Comparison of ENCODE assay signal across 8 cellular contexts in genomic region chr17:44775136-44775837, GRCh38. TPM values are rescaled to one million over a fixed set of nuclear protein-coding genes. Genes with fewer than 3 reads are reported as not detected.
DNase-seq lines count a peak whose midpoint lies in the region; ATAC-seq and TF ChIP-seq lines count a peak whose summit lies in the region.

No MANE protein-coding gene starts in this region.

- H3K4me3 ChIP-seq in KMS-11 (IDR thresholded peaks at IDR 0.05; ENCODE audit: insufficient read depth, low read depth, low read length) (no peak overlapping the region), Panc1 (ENCODE audit: low read depth in 2 of 2, low read length in 2 of 2) (peak overlapping the region; percentile 58 to 65)

- H3K4me1 ChIP-seq in KMS-11 (ENCODE audit: low read depth, poor library complexity, severe bottlenecking): peaks cover 22% of the 10 kb centered on the region
- peaks cover 3% of the 10 kb centered on the region for H3K4me1 ChIP-seq in Panc1 (ENCODE audit: control insufficient read depth, insufficient read depth, low read length)

- BruUV-seq in Panc1 (replicated peaks; lab: Mats Ljungman, UMichigan): no TSS peak

- H3K4me2 ChIP-seq in KMS-11: peak overlapping the region; percentile 78

- H3K4me3 Mint-ChIP-seq in activated T-helper 17 cell treated with anti-CD3 and anti-CD28 coated beads, Interleukin-2, amount 50 U/mL, for 72 hours: peak overlapping the region; percentile 81
- H3K4me3 Mint-ChIP-seq in nephron progenitor cell: peak overlapping the region; percentile 83
- H3K4me3 Mint-ChIP-seq in stimulated activated naive CD8-positive, alpha-beta T cell treated with anti-CD3 and anti-CD28 coated beads, Interleukin-15, amount 100 ng/mL, for 72 hours: peak overlapping the region; percentile 84 to 94

- H3K79me2 ChIP-seq in KMS-11 (ENCODE audit: insufficient read depth, low read depth): no peaks in the 10 kb centered on the region

- H2AFZ ChIP-seq in KMS-11 (ENCODE audit: low read depth): peak overlapping the region; percentile 96

- no peaks in the 10 kb centered on the region for H3K27me3 Mint-ChIP-seq in activated T-helper 17 cell treated with anti-CD3 and anti-CD28 coated beads, Interleukin-2, amount 50 U/mL, for 72 hours
- peaks cover 34% of the 10 kb centered on the region for H3K27me3 Mint-ChIP-seq in nephron progenitor cell (ENCODE audit: low read depth, poor library complexity)
- peaks cover 37% of the 10 kb centered on the region for H3K27me3 Mint-ChIP-seq in stimulated activated naive CD8-positive, alpha-beta T cell treated with anti-CD3 and anti-CD28 coated beads, Interleukin-15, amount 100 ng/mL, for 72 hours

- no peaks in the 10 kb centered on the region for H3K36me3 ChIP-seq in KMS-11 (ENCODE audit: insufficient read depth)
- H3K36me3 ChIP-seq in Panc1 (ENCODE audit: control insufficient read depth, insufficient read depth, low read length): no peaks in the 10 kb centered on the region

- in situ Hi-C loops in Panc1 (cut with HindIII; ENCODE audit: low pct_unique_long_range_greater_than_20kb, low sequenced_read_pairs): no loop called here

- DNase-seq in DMS53 treated with DMSO at 0.1 percent for 48 hours (lab: John Stamatoyannopoulos, UW; ENCODE audit: unreplicated experiment) (peak; percentile 98), Panc1 (ENCODE audit: low read depth, low spot score) (no peak), fibroblast of peridontal ligament (ENCODE audit: extremely low read depth) (peak; percentile 95), nephron progenitor cell (peak; percentile 100)
- DNase-seq in stimulated activated naive CD8-positive, alpha-beta T cell treated with anti-CD3 and anti-CD28 coated beads, Interleukin-15, amount 100 ng/mL, for 72 hours: peak; percentile 93 to 95

- CTCF ChIA-PET in Panc1 (lab: Charles Lee): interaction anchor here (0.5 to 0.7 kb wide), 4 partner anchors 19 to 95 kb away, joined by 4 to 8 read pairs (median 5); no protein-coding TSS in a partner anchor

- H3K9ac ChIP-seq in KMS-11: peak overlapping the region; percentile 80

- H3K4me1 Mint-ChIP-seq in activated T-helper 17 cell treated with anti-CD3 and anti-CD28 coated beads, Interleukin-2, amount 50 U/mL, for 72 hours: no peaks in the 10 kb centered on the region
- peaks cover 8% of the 10 kb centered on the region for H3K4me1 Mint-ChIP-seq in nephron progenitor cell
- H3K4me1 Mint-ChIP-seq in stimulated activated naive CD8-positive, alpha-beta T cell treated with anti-CD3 and anti-CD28 coated beads, Interleukin-15, amount 100 ng/mL, for 72 hours: peaks cover 39% of the 10 kb centered on the region

- intact Hi-C loops in Panc1 (cut with micrococcal nuclease; ENCODE audit: unreplicated experiment): loop anchor here (5.0 kb wide), 1 partner anchor 92 kb away; no protein-coding TSS in a partner anchor

- POLR2A ChIA-PET in Panc1 (lab: Charles Lee): no interaction called here

- no peaks in the 10 kb centered on the region for H4K20me1 ChIP-seq in KMS-11 (ENCODE audit: insufficient read depth)

- no peak overlapping the region for H3K27ac Mint-ChIP-seq in activated T-helper 17 cell treated with anti-CD3 and anti-CD28 coated beads, Interleukin-2, amount 50 U/mL, for 72 hours
- H3K27ac Mint-ChIP-seq in nephron progenitor cell: no peak overlapping the region
- no peak overlapping the region for H3K27ac Mint-ChIP-seq in stimulated activated naive CD8-positive, alpha-beta T cell treated with anti-CD3 and anti-CD28 coated beads, Interleukin-15, amount 100 ng/mL, for 72 hours

- no peaks in the 10 kb centered on the region for H3K36me3 Mint-ChIP-seq in activated T-helper 17 cell treated with anti-CD3 and anti-CD28 coated beads, Interleukin-2, amount 50 U/mL, for 72 hours (ENCODE audit: low read depth)
- no peaks in the 10 kb centered on the region for H3K36me3 Mint-ChIP-seq in nephron progenitor cell (ENCODE audit: low read depth)

- TF ChIP-seq CTCF in KMS-11 (conservative IDR thresholded peaks at IDR 0.05; ENCODE audit: low read depth, low read length) (peak; percentile 53), Panc1 (IDR thresholded peaks at IDR 0.05) (peak; percentile 25), nephron progenitor cell (IDR thresholded peaks at IDR 0.05) (peak; percentile 23)

- H3K9me3 Mint-ChIP-seq in activated T-helper 17 cell treated with anti-CD3 and anti-CD28 coated beads, Interleukin-2, amount 50 U/mL, for 72 hours: no peaks in the 10 kb centered on the region
- H3K9me3 Mint-ChIP-seq in nephron progenitor cell: no peaks in the 10 kb centered on the region
- H3K9me3 Mint-ChIP-seq in stimulated activated naive CD8-positive, alpha-beta T cell treated with anti-CD3 and anti-CD28 coated beads, Interleukin-15, amount 100 ng/mL, for 72 hours: no peaks in the 10 kb centered on the region

- H3K9me3 ChIP-seq in Panc1 (ENCODE audit: control insufficient read depth, insufficient read depth, low read depth, low read length): no peaks in the 10 kb centered on the region

- H3K27me3 ChIP-seq in KMS-11 (ENCODE audit: insufficient read depth, low read depth) (no peaks in the 10 kb centered on the region; the same call in 1 of the 2 replicates), Panc1 (ENCODE audit: control insufficient read depth, insufficient read depth, low read length) (no peaks in the 10 kb centered on the region)

- ATAC-seq in GM21723 (IDR thresholded peaks at IDR 0.05; ENCODE audit: unreplicated experiment): peak; percentile 78
- ATAC-seq in Panc1: peak; percentile 90
- ATAC-seq in activated T-helper 17 cell treated with anti-CD3 and anti-CD28 coated beads, Interleukin-2, amount 50 U/mL, for 72 hours (replicated peaks): peak; percentile 96
- peak; percentile 95 for ATAC-seq in stimulated activated naive CD8-positive, alpha-beta T cell treated with anti-CD3 and anti-CD28 coated beads, Interleukin-15, amount 100 ng/mL, for 72 hours

- H3K27ac ChIP-seq in KMS-11: peak overlapping the region; percentile 61
- no peak overlapping the region for H3K27ac ChIP-seq in Panc1 (ENCODE audit: low read length)

RNA-seq across cellular contexts. Expression of gene ADAM11, which starts 16.5 kb away (rescaled TPM):
- total RNA-seq in Panc1 (2021; ENCODE audit: unreplicated experiment): 3.5 TPM
- 4.3 TPM for polyA plus RNA-seq in Panc1 (2012; ENCODE audit: insufficient read length)
- under 1 TPM; 0.13 to 0.74 TPM for total RNA-seq in activated T-helper 17 cell treated with anti-CD3 and anti-CD28 coated beads, Interleukin-2, amount 50 U/mL, for 72 hours

RNA-seq across cellular contexts. Expression of gene GJC1, which starts 54.8 kb away (rescaled TPM):
- total RNA-seq in Panc1 (2021; ENCODE audit: unreplicated experiment): 89.4 TPM
- polyA plus RNA-seq in Panc1 (2012; ENCODE audit: insufficient read length): 33.6 TPM
- 1 to 10 TPM; 2.4 to 3.4 TPM for total RNA-seq in activated T-helper 17 cell treated with anti-CD3 and anti-CD28 coated beads, Interleukin-2, amount 50 U/mL, for 72 hours

Comparison
In these comparisons a context has a peak if more than half of its experiments do, and no peak if none do; other contexts are left out.
1. RNA of gene GJC1, which starts 54.8 kb away (total RNA-seq): 89.4 TPM in Panc1 (single experiment); 2.4 to 3.4 TPM in activated T-helper 17 cell treated with anti-CD3 and anti-CD28 coated beads, Interleukin-2, amount 50 U/mL, for 72 hours; every median in the first group is over 10 times any median in the second.
2. Peak in every context shown above with its lines, with median percentiles within 50 percentile points of each other: ATAC-seq, CTCF ChIP-seq and H3K4me3 Mint-ChIP-seq.